In the genomic region with DNA sequence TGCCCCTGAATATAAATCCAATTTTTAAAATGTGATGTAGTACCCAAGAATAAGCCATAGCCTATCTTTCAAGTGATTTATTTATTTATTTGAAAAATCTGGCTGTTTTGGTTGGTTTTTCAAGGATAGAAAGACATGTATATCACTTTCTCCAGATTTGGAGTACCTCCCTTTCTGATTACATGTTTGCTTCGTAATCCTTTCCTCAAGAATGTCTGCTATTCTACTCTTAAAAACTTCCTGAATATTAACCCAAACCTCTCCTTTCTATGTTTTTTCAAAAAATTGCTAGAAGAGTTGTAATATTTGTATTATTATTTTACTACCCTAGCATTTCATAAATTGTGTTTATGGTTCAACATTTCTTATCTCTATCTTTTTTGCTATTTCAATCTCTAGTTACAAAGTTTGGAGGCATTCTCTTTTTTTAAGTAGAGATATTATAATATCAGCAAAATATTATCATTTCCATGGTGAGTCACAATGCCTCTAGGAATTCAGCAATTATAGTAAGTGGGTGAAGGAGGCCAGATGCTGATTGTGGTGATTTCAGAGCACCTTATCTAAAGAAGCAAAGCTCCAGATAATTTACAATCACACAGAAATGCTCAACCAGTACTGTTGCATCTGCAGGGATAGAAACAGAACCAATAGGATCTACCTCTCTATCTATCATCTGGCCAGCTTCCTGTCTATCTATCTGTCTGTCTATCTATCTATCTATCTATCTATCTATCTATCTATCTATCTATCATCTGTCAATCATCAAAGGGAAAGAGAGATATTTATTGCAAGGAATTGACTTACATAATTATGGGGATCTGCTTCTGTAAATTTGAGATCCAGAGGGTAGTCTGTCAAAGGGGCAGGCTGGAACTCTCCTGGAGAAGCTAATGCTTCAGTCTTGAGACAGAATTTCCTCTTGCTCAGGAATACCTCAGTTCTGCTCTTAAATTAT, we compare ENCODE assay signal across 2 cellular contexts.
TF ChIP-seq lines count a peak whose summit lies in the region.

No MANE protein-coding gene starts in this region.

TF ChIP-seq in SK-N-SH, 30 proteins besides CTCF, POLR2A, EP300 and RAD21:
- TF ChIP-seq JUND (IDR thresholded peaks at IDR 0.05) (peak; percentile 57), CHD2 (IDR thresholded peaks at IDR 0.05; ENCODE audit: low read length, partially characterized antibody) (peak; percentile 46), TAF1 (IDR thresholded peaks at IDR 0.05; ENCODE audit: borderline replicate concordance, low read depth, low read length) (no peak), FOSL2 (IDR thresholded peaks at IDR 0.05; ENCODE audit: borderline replicate concordance, low read depth) (peak; percentile 22; the same call in 1 of the 2 replicates), TCF12 (IDR thresholded peaks at IDR 0.05) (peak; percentile 76), EZH2phosphoT487 (IDR thresholded peaks at IDR 0.05; ENCODE audit: borderline replicate concordance, low read depth) (no peak), ELF1 (IDR thresholded peaks at IDR 0.05) (no peak), FOXJ3 (CRISPR knock-in tag; IDR thresholded peaks at IDR 0.05) (peak; percentile 65), FOXM1 (IDR thresholded peaks at IDR 0.05; ENCODE audit: low read depth) (peak; percentile 6; the same call in 1 of the 2 replicates), MXI1 (IDR thresholded peaks at IDR 0.05; ENCODE audit: low read depth, low read length) (no peak), GABPA (IDR thresholded peaks at IDR 0.05; ENCODE audit: low read depth) (no peak), MEF2A (IDR thresholded peaks at IDR 0.05; ENCODE audit: borderline replicate concordance, low read depth) (no peak), GATA2 (CRISPR knock-in tag; IDR thresholded peaks at IDR 0.05) (peak; percentile 88), RCOR1 (IDR thresholded peaks at IDR 0.05; ENCODE audit: low read length) (peak; percentile 92), USF1 (IDR thresholded peaks at IDR 0.05; ENCODE audit: borderline replicate concordance, low read depth) (no peak), SMC3 (IDR thresholded peaks at IDR 0.05; ENCODE audit: low read depth, low read length) (no peak), TEAD4 (IDR thresholded peaks at IDR 0.05; ENCODE audit: borderline replicate concordance, insufficient read depth) (no peak; the same call in 1 of the 2 replicates)
- TF ChIP-seq, protein P1, sequence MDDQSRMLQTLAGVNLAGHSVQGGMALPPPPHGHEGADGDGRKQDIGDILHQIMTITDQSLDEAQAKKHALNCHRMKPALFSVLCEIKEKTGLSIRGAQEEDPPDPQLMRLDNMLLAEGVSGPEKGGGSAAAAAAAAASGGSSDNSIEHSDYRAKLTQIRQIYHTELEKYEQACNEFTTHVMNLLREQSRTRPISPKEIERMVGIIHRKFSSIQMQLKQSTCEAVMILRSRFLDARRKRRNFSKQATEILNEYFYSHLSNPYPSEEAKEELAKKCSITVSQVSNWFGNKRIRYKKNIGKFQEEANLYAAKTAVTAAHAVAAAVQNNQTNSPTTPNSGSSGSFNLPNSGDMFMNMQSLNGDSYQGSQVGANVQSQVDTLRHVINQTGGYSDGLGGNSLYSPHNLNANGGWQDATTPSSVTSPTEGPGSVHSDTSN (IDR thresholded peaks at IDR 0.05): peak; percentile 39; the same call in 1 of the 2 replicates
- TF ChIP-seq, protein P2, sequence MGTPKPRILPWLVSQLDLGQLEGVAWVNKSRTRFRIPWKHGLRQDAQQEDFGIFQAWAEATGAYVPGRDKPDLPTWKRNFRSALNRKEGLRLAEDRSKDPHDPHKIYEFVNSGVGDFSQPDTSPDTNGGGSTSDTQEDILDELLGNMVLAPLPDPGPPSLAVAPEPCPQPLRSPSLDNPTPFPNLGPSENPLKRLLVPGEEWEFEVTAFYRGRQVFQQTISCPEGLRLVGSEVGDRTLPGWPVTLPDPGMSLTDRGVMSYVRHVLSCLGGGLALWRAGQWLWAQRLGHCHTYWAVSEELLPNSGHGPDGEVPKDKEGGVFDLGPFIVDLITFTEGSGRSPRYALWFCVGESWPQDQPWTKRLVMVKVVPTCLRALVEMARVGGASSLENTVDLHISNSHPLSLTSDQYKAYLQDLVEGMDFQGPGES (IDR thresholded peaks at IDR 0.05; ENCODE audit: low read depth, low read length): no peak
TF ChIP-seq in SK-N-SH: peak in this region for 9.

TF ChIP-seq in endothelial cell of umbilical vein, 7 proteins besides CTCF, POLR2A, EP300 and RAD21:
- peak; percentile 67 for TF ChIP-seq FOS (IDR thresholded peaks at IDR 0.05; ENCODE audit: borderline replicate concordance, insufficient read depth, low read length)
- TF ChIP-seq JUN (IDR thresholded peaks at IDR 0.05; ENCODE audit: borderline replicate concordance, insufficient read depth, insufficient read length, low read depth): no peak
- TF ChIP-seq GATA2 (IDR thresholded peaks at IDR 0.05; ENCODE audit: insufficient read depth, insufficient read length, low read depth, low read length): peak; percentile 53
